Comparison of ENCODE assay signal across 24 cellular contexts in the genomic region with DNA sequence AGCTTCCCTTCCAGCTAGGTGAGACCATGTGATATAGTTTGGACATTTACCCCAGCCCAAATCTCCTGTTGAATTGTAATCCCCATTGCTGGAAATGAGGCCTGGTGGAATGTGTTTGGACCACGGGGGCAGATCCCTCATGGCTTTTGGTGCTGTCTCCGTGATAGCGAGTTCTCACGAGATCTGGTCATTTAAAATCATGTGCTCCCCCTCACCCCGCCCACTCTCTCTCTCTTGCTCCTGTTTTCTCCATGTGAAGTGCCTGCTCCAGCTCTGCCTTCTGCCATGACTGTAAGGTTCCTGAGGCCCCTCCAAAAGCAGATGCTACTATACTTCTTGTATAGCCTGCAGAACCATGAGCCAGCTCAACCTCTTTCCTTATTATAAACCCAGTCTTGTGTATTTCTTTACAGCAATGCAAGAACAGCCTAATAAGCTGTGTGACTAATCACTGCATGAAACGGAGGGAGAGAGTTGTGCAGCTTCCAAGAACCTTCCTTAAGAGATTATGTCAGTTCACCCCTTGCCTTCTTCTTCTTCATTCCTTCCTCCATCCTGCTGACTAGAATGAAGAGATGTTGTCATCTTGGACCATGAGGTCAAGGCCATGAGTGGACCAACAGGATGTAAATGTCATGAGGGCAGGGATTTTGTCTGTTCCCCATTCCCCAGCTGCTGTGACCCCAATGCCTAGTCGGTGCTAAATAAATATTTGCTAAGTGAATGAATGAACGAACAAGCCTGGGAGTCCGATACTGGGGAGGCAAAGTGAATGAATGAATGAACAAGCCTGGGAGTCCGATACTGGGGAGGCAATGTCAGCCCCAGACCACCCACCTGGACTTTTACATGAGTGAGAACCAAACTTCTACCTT.
A peak's percentile ranks its signal among the peaks of the same experiment; 100 is the strongest.
DNase-seq lines count a peak whose midpoint lies in the region; ATAC-seq and TF ChIP-seq lines count a peak whose summit lies in the region.
"Had no signal": no experiment of that assay in that cellular context is flagged by ENCODE, and none has a peak within 500 bp of the region (broad histone marks: within the 10 kb centered on the region; RNA-seq: fewer than 3 reads in every experiment).

No MANE protein-coding gene starts in this region.

- H3K27me3 ChIP-seq in GM23248 (replicated peaks; ENCODE audit: insufficient read depth) (no peaks in the 10 kb centered on the region), lung (ENCODE audit: control insufficient read depth, insufficient read depth) (no peaks in the 10 kb centered on the region), PC-3 (ENCODE audit: low read length) (no peaks in the 10 kb centered on the region)
- H3K27me3 ChIP-seq: hepatocyte had no signal

- H3K4me3 ChIP-seq in GM23248 (no peak overlapping the region), astrocyte of the cerebellum (ENCODE audit: low read depth, low read length) (no peak overlapping the region), lung (no peak overlapping the region), PC-3 (ENCODE audit: low read length) (no peak overlapping the region)
- H3K4me3 ChIP-seq: hepatocyte had no signal

- DNase-seq in GM23248: peak; percentile 61
- DNase-seq in astrocyte of the cerebellum (ENCODE audit: low read depth): peak; percentile 36
- DNase-seq in lung (ENCODE audit: low spot score): no peak
- no peak for DNase-seq in hippocampal formation (lab: John Stamatoyannopoulos, UW)
- no peak for DNase-seq in AG08395 (ENCODE audit: low spot score)
- no peak for DNase-seq in Ammon's horn (ENCODE audit: low spot score)
- DNase-seq in PC-3: no peak
- DNase-seq: activated naive CD8-positive, alpha-beta T cell treated with anti-CD3 and anti-CD28 coated beads, Interleukin-2, amount 10 ng/mL, durations not matched to agents 7 days and 5 days; CD4-positive, CD25-positive, alpha-beta regulatory T cell; central memory CD4-positive, alpha-beta T cell; DMS 273 treated with DMSO at 0.1 percent for 48 hours; effector CD8-positive, alpha-beta T cell; foreskin keratinocyte; mammary epithelial cell; naive thymus-derived CD4-positive, alpha-beta T cell; NCI-H1417; NCI-H2107; NCI-H524 treated with DMSO at 0.1 percent for 48 hours; SHP77; stimulated activated CD4-positive, alpha-beta T cell treated with anti-CD3 and anti-CD28 coated beads, Interleukin-15, amount 100 ng/mL, for 24 hours had no signal

- 70 to 83% methylated on average over 9 to 10 of the region's 10 CpGs for whole genome bisulfite sequencing in GM23248 (ENCODE audit: low coverage in 1 of 2, low lambda C conversion rate in 2 of 2, missing lambda C conversion rate in 2 of 2), 2 experiments
- 78 to 86% methylated on average over 10 of the region's 10 CpGs for WGBS in lung, 2 donors

- CTCF ChIA-PET in PC-3 (lab: Charles Lee): no interaction called here

- no peak overlapping the region for H3K9ac ChIP-seq in GM23248
- no peak overlapping the region for H3K9ac ChIP-seq in PC-3 (ENCODE audit: low read length)

- ATAC-seq in esophagus mucosa: peak; percentile 40
- ATAC-seq in lung (ENCODE audit: insufficient read depth, low FRiP score): peak; percentile 31
- no peak for ATAC-seq in PC-3
- ATAC-seq: activated T-helper 17 cell treated with anti-CD3 and anti-CD28 coated beads, Interleukin-2, amount 50 U/mL, for 72 hours; foreskin keratinocyte; naive thymus-derived CD4-positive, alpha-beta T cell; stimulated activated memory B cell treated with anti-CD40 and anti-IgM and Interleukin-4, amounts not matched to agents 10 μg/mL and 1 μg/mL and 100 μg/mL, for 72 hours had no signal

- no TSS peak for BruUV-seq in PC-3 (replicated peaks; lab: Mats Ljungman, UMichigan)

- H3K4me2 ChIP-seq in GM23248 (ENCODE audit: unreplicated experiment): no peak overlapping the region
- H3K4me2 ChIP-seq in PC-3 (ENCODE audit: low read length): no peak overlapping the region
- H3K4me2 ChIP-seq: hepatocyte had no signal

- H3K36me3 ChIP-seq in GM23248 (ENCODE audit: low read depth) (no peaks in the 10 kb centered on the region), lung (ENCODE audit: control insufficient read depth in 2 of 2, insufficient read depth in 2 of 2, low read length in 2 of 2) (no peaks in the 10 kb centered on the region), PC-3 (ENCODE audit: low read depth, low read length) (no peaks in the 10 kb centered on the region)

- POLR2A ChIA-PET in PC-3 (lab: Charles Lee; ENCODE audit: unreplicated experiment): no interaction called here

- H2AFZ ChIP-seq in GM23248 (no peak overlapping the region), PC-3 (ENCODE audit: low read length) (no peak overlapping the region)
- H2AFZ ChIP-seq: hepatocyte had no signal

- H3K27ac ChIP-seq in GM23248: no peak overlapping the region
- no peak overlapping the region for H3K27ac ChIP-seq in lung (ENCODE audit: low read depth in 1 of 2, low read length in 1 of 2)
- no peak overlapping the region for H3K27ac ChIP-seq in PC-3 (ENCODE audit: low read length)
- H3K27ac ChIP-seq: foreskin keratinocyte, hepatocyte had no signal

- no peaks in the 10 kb centered on the region for H3K9me3 ChIP-seq in GM23248 (ENCODE audit: low read depth)
- H3K9me3 ChIP-seq in lung (ENCODE audit: control insufficient read depth in 2 of 2, insufficient read depth in 1 of 2, low read length in 1 of 2): peaks cover 0 to 2% of the 10 kb centered on the region in 2 donors
- H3K9me3 ChIP-seq in PC-3 (ENCODE audit: low read length): no peaks in the 10 kb centered on the region

- H3K4me1 ChIP-seq in GM23248 (ENCODE audit: insufficient read depth) (no peaks in the 10 kb centered on the region), lung (ENCODE audit: control insufficient read depth in 2 of 2, insufficient read depth in 2 of 2, low read length in 2 of 2) (peaks cover 0 to 2% of the 10 kb centered on the region in 2 donors), PC-3 (ENCODE audit: insufficient read depth, low read length) (peaks cover under 1% of the 10 kb centered on the region; the same call in 1 of the 2 replicates)
- H3K4me1 ChIP-seq: foreskin keratinocyte had no signal

- H4K20me1 ChIP-seq in GM23248 (ENCODE audit: insufficient read depth): no peaks in the 10 kb centered on the region
- H4K20me1 ChIP-seq in PC-3 (ENCODE audit: low read length): no peaks in the 10 kb centered on the region

- in situ Hi-C loops in GM23248 (cut with MboI): no loop called here
- in situ Hi-C loops in astrocyte of the cerebellum (cut with HindIII; ENCODE audit: low sequenced_read_pairs): no loop called here

- H3F3A ChIP-seq in GM23248 (ENCODE audit: insufficient read depth) (no peaks in the 10 kb centered on the region; the same call in 1 of the 2 replicates), PC-3 (ENCODE audit: low read length, unreplicated experiment) (no peaks in the 10 kb centered on the region)

- TF ChIP-seq CTCF in astrocyte of the cerebellum (IDR thresholded peaks at IDR 0.05; ENCODE audit: low read depth, low read length, missing control alignments) (no peak), lung (IDR thresholded peaks at IDR 0.05; ENCODE audit: control extremely low read depth, extremely low read depth) (no peak), PC-3 (conservative IDR thresholded peaks at IDR 0.05; ENCODE audit: low read depth, low read length) (no peak)

- no peaks in the 10 kb centered on the region for H3K9me2 ChIP-seq in GM23248 (ENCODE audit: insufficient read depth)
- H3K9me2 ChIP-seq in PC-3 (replicated peaks; ENCODE audit: low read length): no peaks in the 10 kb centered on the region

- intact Hi-C loops in PC-3 (cut with micrococcal nuclease): no loop called here

- H3K79me2 ChIP-seq in GM23248 (ENCODE audit: insufficient read depth): no peaks in the 10 kb centered on the region
- no peaks in the 10 kb centered on the region for H3K79me2 ChIP-seq in PC-3 (ENCODE audit: low read length)
- H3K79me2 ChIP-seq: hepatocyte had no signal

Comparison
In these comparisons a context has a peak if more than half of its experiments do, and no peak if none do; other contexts are left out.
1. DNase-seq: peak in GM23248 (single experiment) and astrocyte of the cerebellum (single experiment); none in lung (single experiment), hippocampal formation (0 of 2), AG08395 (single experiment), Ammon's horn (single experiment) and PC-3 (single experiment).